Comparison of ENCODE assay signal across 8 cellular contexts in the genomic region with DNA sequence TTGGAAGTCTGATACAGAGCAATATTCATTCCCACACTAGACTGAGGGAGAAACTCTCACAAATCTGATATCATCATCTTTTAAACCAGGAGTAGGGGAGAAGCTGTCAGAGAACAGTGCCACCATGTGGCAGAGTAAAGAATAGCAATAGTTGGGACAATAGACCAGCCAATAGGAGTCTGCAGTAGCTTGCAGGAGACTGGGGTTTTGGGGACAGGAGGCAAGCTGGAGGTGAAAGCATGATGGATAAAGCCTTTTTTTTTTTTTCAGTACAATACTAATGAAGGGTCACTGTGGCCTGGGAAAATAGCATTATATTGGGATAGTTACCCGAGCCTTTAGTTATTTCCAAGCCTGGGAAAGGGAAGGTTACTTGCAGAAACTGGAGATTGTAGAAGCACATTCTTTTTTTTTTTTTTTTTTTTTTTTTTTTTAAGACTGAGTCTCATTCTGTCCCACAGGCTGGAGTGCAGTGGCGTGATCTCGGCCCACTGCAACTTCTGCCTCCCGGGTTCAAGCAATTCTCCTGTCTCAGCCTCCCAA.
DNase-seq lines count a peak whose midpoint lies in the region; ATAC-seq, FAIRE-seq and TF ChIP-seq lines count a peak whose summit lies in the region.

No MANE protein-coding gene starts in this region.

- H3K4ac ChIP-seq in H1 (replicated peaks; ENCODE audit: insufficient read length, low read depth, low read length): no peak overlapping the region

- H3K9me3 ChIP-seq in H1 (ENCODE audit: insufficient read depth in 2 of 2, low read depth in 1 of 2, low read length in 1 of 2): no peaks in the 10 kb centered on the region

- H2BK20ac ChIP-seq in H1 (ENCODE audit: low read length): no peak overlapping the region

- H3K4me1 ChIP-seq in H1 (replicated peaks in 1 of 4; ENCODE audit: control insufficient read depth in 3 of 4, insufficient read depth in 4 of 4, low read length in 3 of 4): no peaks in the 10 kb centered on the region

- H3K18ac ChIP-seq in H1 (ENCODE audit: extremely low read depth, low read length): no peak overlapping the region

- no peak for TF ChIP-seq EP300 in H1 (IDR thresholded peaks at IDR 0.05; ENCODE audit: borderline replicate concordance in 1 of 2, low read depth in 2 of 2, low read length in 2 of 2)

- no peak overlapping the region for H2AK5ac ChIP-seq in H1 (ENCODE audit: low read depth, low read length)

- no peak overlapping the region for H3K23ac ChIP-seq in H1 (ENCODE audit: insufficient read length)

- CTCF ChIA-PET in H1 (lab: Charles Lee; ENCODE audit: partially characterized antibody): interaction anchor here (0.5 to 3.3 kb wide), 48 partner anchors 9 to 344 kb away, joined by 3 to 37 read pairs (median 4); no protein-coding TSS in a partner anchor

- TF ChIP-seq RAD21 in H1 (IDR thresholded peaks at IDR 0.05 in 1 of 2, conservative IDR thresholded peaks at IDR 0.05 in 1 of 2; ENCODE audit: low read depth in 2 of 2, low read length in 2 of 2): peak; percentile 70 to 73

- no peaks in the 10 kb centered on the region for H3K27me3 Mint-ChIP-seq in stimulated activated naive B cell treated with anti-CD40 and anti-IgM and Interleukin-4, amounts not matched to agents 10 μg/mL and 1 μg/mL and 100 μg/mL, for 72 hours

- H3K79me1 ChIP-seq in H1 (ENCODE audit: low read depth, low read length): no peaks in the 10 kb centered on the region

- no peaks in the 10 kb centered on the region for H4K20me1 ChIP-seq in H1 (replicated peaks in 1 of 2; ENCODE audit: control insufficient read depth in 1 of 2, insufficient read depth in 2 of 2, low read length in 2 of 2)

- WGBS in H1 (ENCODE audit: extremely low coverage in 1 of 2, insufficient coverage in 1 of 2, insufficient read length in 1 of 2, insufficient replicate concordance in 2 of 2, low coverage in 1 of 2, low lambda C conversion rate in 2 of 2, missing lambda C conversion rate in 1 of 2), 2 experiments: 49% methylated on average over 3 of the region's 4 CpGs; no CpG with 5 or more reads in 1 of the 2 experiments

- H2BK5ac ChIP-seq in H1 (ENCODE audit: low read depth, low read length): no peak overlapping the region

- no peaks in the 10 kb centered on the region for H3K23me2 ChIP-seq in H1 (ENCODE audit: low read depth, low read length)

- peak overlapping the region; percentile 90; the same call in 1 of the 2 replicates for H2AFZ ChIP-seq in H1 (ENCODE audit: low read length)

- no peak overlapping the region for H4K5ac ChIP-seq in H1 (ENCODE audit: insufficient read length, low read depth, low read length)

- no peak overlapping the region for H4K91ac ChIP-seq in H1 (replicated peaks; ENCODE audit: insufficient read length, low read length)

- DNase-seq in D341Med (ENCODE audit: low spot score): peak; percentile 78
- peak; percentile 88 for DNase-seq in NCI-H82 (lab: John Stamatoyannopoulos, UW)
- peak; percentile 35 to 49 for DNase-seq in activated CD8-positive, alpha-beta memory T cell treated with anti-CD3 and anti-CD28 coated beads for 1 hour (ENCODE audit: extremely low read depth in 1 of 2, low read depth in 1 of 2)
- DNase-seq in H1 (ENCODE audit: low read depth in 1 of 2, low spot score in 2 of 2): peak; percentile 23 to 66
- peak; percentile 56 for DNase-seq in middle frontal gyrus (ENCODE audit: extremely low spot score, low spot score)
- peak; percentile 68 for DNase-seq in stimulated activated naive B cell treated with anti-CD40 and anti-IgM and Interleukin-4, amounts not matched to agents 10 μg/mL and 1 μg/mL and 100 μg/mL, for 72 hours

- no peak overlapping the region for H3K9ac ChIP-seq in H1 (replicated peaks in 1 of 4; ENCODE audit: extremely low read depth in 1 of 4, low read depth in 3 of 4, low read length in 3 of 4)

- peak; percentile 3 to 88 (median 67) for TF ChIP-seq CTCF in H1 (IDR thresholded peaks at IDR 0.05; ENCODE audit: control extremely low read depth in 1 of 3, insufficient read depth in 1 of 3, low read depth in 1 of 3, low read length in 3 of 3)

- no peak overlapping the region for H3K56ac ChIP-seq in H1 (replicated peaks; ENCODE audit: insufficient read length, low read depth, low read length)

- no peak overlapping the region for H3K4me2 ChIP-seq in H1 (ENCODE audit: insufficient read depth in 1 of 2, low read depth in 2 of 2, low read length in 2 of 2)

- no peaks in the 10 kb centered on the region for H3K79me2 ChIP-seq in H1 (ENCODE audit: control insufficient read depth in 1 of 2, insufficient read depth in 2 of 2, low read length in 2 of 2)

- H3K4me3 ChIP-seq in H1 (ENCODE audit: extremely low read depth in 1 of 4, insufficient read depth in 2 of 4, low read depth in 3 of 4, low read length in 4 of 4): no peak overlapping the region

- no peak overlapping the region for H2BK12ac ChIP-seq in H1 (ENCODE audit: low read depth, low read length)

- no peak for TF ChIP-seq POLR2A in H1 (IDR thresholded peaks at IDR 0.05; ENCODE audit: control extremely low read depth in 1 of 2, low read depth in 2 of 2, low read length in 2 of 2)

- H3K27ac Mint-ChIP-seq in stimulated activated naive B cell treated with anti-CD40 and anti-IgM and Interleukin-4, amounts not matched to agents 10 μg/mL and 1 μg/mL and 100 μg/mL, for 72 hours: peak overlapping the region; percentile 47

- H3K36me3 Mint-ChIP-seq in stimulated activated naive B cell treated with anti-CD40 and anti-IgM and Interleukin-4, amounts not matched to agents 10 μg/mL and 1 μg/mL and 100 μg/mL, for 72 hours: no peaks in the 10 kb centered on the region

- POLR2A ChIA-PET in H1 (lab: Charles Lee; ENCODE audit: partially characterized antibody): interaction anchor here (0.6 kb wide), 1 partner anchor 871 kb away, joined by 4 read pairs; no protein-coding TSS in a partner anchor

- no peak overlapping the region for H3K14ac ChIP-seq in H1 (ENCODE audit: insufficient read length)

- H2BK120ac ChIP-seq in H1 (replicated peaks; ENCODE audit: low read depth, low read length): no peak overlapping the region

- ATAC-seq in GM19467 (IDR thresholded peaks at IDR 0.05; ENCODE audit: unreplicated experiment) (peak; percentile 95), HG03565 (IDR thresholded peaks at IDR 0.05; ENCODE audit: unreplicated experiment) (peak; percentile 96)
- ATAC-seq in stimulated activated naive B cell treated with anti-CD40 and anti-IgM and Interleukin-4, amounts not matched to agents 10 μg/mL and 1 μg/mL and 100 μg/mL, for 72 hours (replicated peaks): peak; percentile 100

- peaks cover 13 to 20% of the 10 kb centered on the region in 2 donors for H3K4me1 Mint-ChIP-seq in stimulated activated naive B cell treated with anti-CD40 and anti-IgM and Interleukin-4, amounts not matched to agents 10 μg/mL and 1 μg/mL and 100 μg/mL, for 72 hours

- peak; percentile 66 for FAIRE-seq in H1 (lab: Jason Lieb, UNC)

- no peak overlapping the region for H4K8ac ChIP-seq in H1 (ENCODE audit: extremely low read depth, insufficient read depth, low read length)

- H3K9me3 Mint-ChIP-seq in stimulated activated naive B cell treated with anti-CD40 and anti-IgM and Interleukin-4, amounts not matched to agents 10 μg/mL and 1 μg/mL and 100 μg/mL, for 72 hours: peaks cover 3 to 5% of the 10 kb centered on the region in 2 donors

- no peak overlapping the region for H3K4me3 Mint-ChIP-seq in stimulated activated naive B cell treated with anti-CD40 and anti-IgM and Interleukin-4, amounts not matched to agents 10 μg/mL and 1 μg/mL and 100 μg/mL, for 72 hours

- H3K27ac ChIP-seq in H1 (ENCODE audit: low read depth, low read length): no peak overlapping the region

- no peaks in the 10 kb centered on the region for H3K36me3 ChIP-seq in H1 (ENCODE audit: control insufficient read depth in 2 of 4, insufficient read depth in 4 of 4, low read length in 3 of 4)

- no peak overlapping the region for H2BK15ac ChIP-seq in H1 (ENCODE audit: low read length)

- H3K27me3 ChIP-seq in H1 (replicated peaks in 1 of 4; ENCODE audit: control insufficient read depth in 3 of 4, extremely low read depth in 1 of 4, insufficient read depth in 3 of 4, low read length in 3 of 4): no peaks in the 10 kb centered on the region

TF ChIP-seq in H1, 55 proteins besides CTCF, POLR2A, EP300 and RAD21 (continues in another document):
- no peak for TF ChIP-seq MAFK (IDR thresholded peaks at IDR 0.05; ENCODE audit: low read depth, low read length)
- TF ChIP-seq TBP (IDR thresholded peaks at IDR 0.05; ENCODE audit: low read depth, low read length): no peak
- TF ChIP-seq POU5F1 (IDR thresholded peaks at IDR 0.05; ENCODE audit: low read depth, low read length): no peak
- TF ChIP-seq, protein P1, sequence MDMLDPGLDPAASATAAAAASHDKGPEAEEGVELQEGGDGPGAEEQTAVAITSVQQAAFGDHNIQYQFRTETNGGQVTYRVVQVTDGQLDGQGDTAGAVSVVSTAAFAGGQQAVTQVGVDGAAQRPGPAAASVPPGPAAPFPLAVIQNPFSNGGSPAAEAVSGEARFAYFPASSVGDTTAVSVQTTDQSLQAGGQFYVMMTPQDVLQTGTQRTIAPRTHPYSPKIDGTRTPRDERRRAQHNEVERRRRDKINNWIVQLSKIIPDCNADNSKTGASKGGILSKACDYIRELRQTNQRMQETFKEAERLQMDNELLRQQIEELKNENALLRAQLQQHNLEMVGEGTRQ (IDR thresholded peaks at IDR 0.05; ENCODE audit: low read length): no peak
- no peak for TF ChIP-seq ASH2L (IDR thresholded peaks at IDR 0.05; ENCODE audit: low read length)
- no peak for TF ChIP-seq RBBP5 (IDR thresholded peaks at IDR 0.05; ENCODE audit: borderline replicate concordance, low read depth, low read length)
- TF ChIP-seq CREB1 (IDR thresholded peaks at IDR 0.05): no peak
- TF ChIP-seq KDM1A (IDR thresholded peaks at IDR 0.05; ENCODE audit: borderline replicate concordance, low read length): no peak
- TF ChIP-seq CHD2 (IDR thresholded peaks at IDR 0.05; ENCODE audit: low read length): no peak
- no peak for TF ChIP-seq TAF1 (IDR thresholded peaks at IDR 0.05; ENCODE audit: low read depth, low read length)
